Comparison of ENCODE assay signal across 8 cellular contexts in the genomic region with DNA sequence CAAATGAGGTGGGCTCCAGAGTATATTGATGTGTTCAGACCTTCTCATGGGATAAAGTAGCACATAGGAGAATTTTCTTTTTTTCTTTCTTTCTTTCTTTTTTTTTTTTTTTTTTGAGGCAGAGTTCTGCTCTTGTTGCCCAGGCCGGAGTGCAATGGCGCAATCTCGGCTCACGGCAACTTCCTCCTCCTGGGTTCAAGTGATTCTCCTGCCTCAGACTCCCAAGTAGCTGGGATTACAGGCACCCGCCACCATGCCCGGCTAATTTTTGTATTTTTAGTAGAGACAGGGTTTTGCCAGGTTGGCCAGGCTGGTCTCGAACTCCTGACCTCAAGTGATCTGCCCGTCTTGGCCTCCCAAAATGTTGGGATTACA.
DNase-seq lines count a peak whose midpoint lies in the region; ATAC-seq, FAIRE-seq and TF ChIP-seq lines count a peak whose summit lies in the region.
"Not testable (repeated sequence)": the region's sequence is repeated elsewhere in the genome, so short reads cannot be mapped to it uniquely, and the experiment has no call there.

No MANE protein-coding gene starts in this region.

- H3K9ac ChIP-seq in H9 (ENCODE audit: extremely low read depth, insufficient read length, low read length); skeletal muscle tissue (ENCODE audit: low read depth in 1 of 3, low read length in 3 of 3): not testable (repeated sequence)
- H3K9ac ChIP-seq in astrocyte (ENCODE audit: low read length), result peak overlapping the region; percentile 64

- H2BK120ac ChIP-seq in H9 (ENCODE audit: low read depth, low read length, poor library complexity, severe bottlenecking), result not testable (repeated sequence)

- not testable (repeated sequence) for H3K9me2 ChIP-seq in PC-9 (ENCODE audit: insufficient read depth)

- peaks cover 24% of the 10 kb centered on the region for H3F3A ChIP-seq in PC-9 (ENCODE audit: insufficient read depth, low read depth)

- not testable (repeated sequence) for H2BK12ac ChIP-seq in H9 (ENCODE audit: insufficient read length, low read depth, low read length)

- H2BK5ac ChIP-seq in H9 (ENCODE audit: insufficient read length, low read length), result not testable (repeated sequence)

- no CpG with 5 or more reads among the region's 8 CpGs for WGBS in H9 (ENCODE audit: extremely low coverage, insufficient read length, low lambda C conversion rate)

- intact Hi-C loops in PC-9 (cut with micrococcal nuclease; ENCODE audit: unreplicated experiment); left ventricle myocardium inferior (cut with micrococcal nuclease); upper lobe of right lung (cut with DNase I): not testable (repeated sequence)

- not testable (repeated sequence) for H3K79me2 ChIP-seq in H9 (ENCODE audit: insufficient read depth, low read length); PC-9 (ENCODE audit: low read depth); astrocyte (ENCODE audit: insufficient read depth, low read length)

- not testable (repeated sequence) for H3K18ac ChIP-seq in H9 (ENCODE audit: insufficient read length, low read depth, low read length)

- H3K27ac Mint-ChIP-seq in H9, result peak overlapping the region in 2 of 3 experiments; percentile 36 to 74; a peak in 2 of 7 replicates
- H3K27ac Mint-ChIP-seq in astrocyte (ENCODE audit: unreplicated experiment), result peak overlapping the region; percentile 94

- not testable (repeated sequence) for H4K5ac ChIP-seq in H9 (ENCODE audit: insufficient read length, low read depth, low read length)

- H3K27me3 Mint-ChIP-seq in H9 (ENCODE audit: low read depth); astrocyte (ENCODE audit: low read depth, unreplicated experiment): not testable (repeated sequence)

- not testable (repeated sequence) for H3K14ac ChIP-seq in H9 (ENCODE audit: insufficient read depth, low read length)

- not testable (repeated sequence) for H3K4me3 Mint-ChIP-seq in H9; astrocyte (ENCODE audit: unreplicated experiment)

- H4K91ac ChIP-seq in H9 (ENCODE audit: insufficient read length, low read depth, low read length), result not testable (repeated sequence)

- not testable (repeated sequence) for DNase-seq in H9; PC-9; astrocyte (ENCODE audit: low read depth); epithelial cell of prostate (ENCODE audit: low read depth, low spot score); left ventricle myocardium inferior
- DNase-seq in upper lobe of right lung, result peak; percentile 70

- not testable (repeated sequence) for H4K20me1 ChIP-seq in H9 (ENCODE audit: control insufficient read depth, insufficient read depth, insufficient read length); PC-9 (ENCODE audit: insufficient read depth); astrocyte (ENCODE audit: insufficient read depth, low read length)

- not testable (repeated sequence) for H3K4me3 ChIP-seq in PC-9; left ventricle myocardium inferior; muscle layer of duodenum (ENCODE audit: low read depth in 1 of 2, low read length in 2 of 2); skeletal muscle tissue (ENCODE audit: low read length in 3 of 3); upper lobe of right lung
- H3K4me3 ChIP-seq in astrocyte (ENCODE audit: insufficient read depth, low read depth, low read length), result peak overlapping the region; percentile 21

- not testable (repeated sequence) for H4K8ac ChIP-seq in H9 (replicated peaks; ENCODE audit: insufficient read length, low read depth, low read length)

- H2BK20ac ChIP-seq in H9 (ENCODE audit: low read depth, low read length, poor library complexity, severe bottlenecking), result not testable (repeated sequence)

- not testable (repeated sequence) for H3K9me3 Mint-ChIP-seq in H9; astrocyte (ENCODE audit: unreplicated experiment)

- H3K4me1 Mint-ChIP-seq in H9, result peaks cover 0 to 10% of the 10 kb centered on the region in 2 experiments; a peak in 2 of 4 replicates
- H3K4me1 Mint-ChIP-seq in astrocyte (ENCODE audit: low read depth, unreplicated experiment), result peaks cover 26% of the 10 kb centered on the region

- BruUV-seq in PC-9 (replicated peaks; lab: Mats Ljungman, UMichigan), result not testable (repeated sequence)

- CTCF ChIA-PET in PC-9 (lab: Charles Lee), result interaction anchor here (0.7 kb wide), 1 partner anchor 400 kb away, joined by 3 read pairs; no protein-coding TSS in a partner anchor

- H3K4me2 ChIP-seq in H9 (ENCODE audit: insufficient read depth, insufficient read length, low read length), result not testable (repeated sequence)
- peak overlapping the region; percentile 48 for H3K4me2 ChIP-seq in PC-9
- peak overlapping the region; percentile 74 for H3K4me2 ChIP-seq in astrocyte (ENCODE audit: low read length)

- not testable (repeated sequence) for H3K4ac ChIP-seq in H9 (ENCODE audit: low read depth, low read length)

- not testable (repeated sequence) for H2AFZ ChIP-seq in H9 (ENCODE audit: low read length); PC-9; astrocyte (ENCODE audit: low read depth, low read length)

- H3K36me3 Mint-ChIP-seq in H9 (ENCODE audit: insufficient read depth in 1 of 3, low read depth in 3 of 3), result peaks cover 18 to 65% (median 56%) of the 10 kb centered on the region in 3 experiments; a peak in 6 of 7 replicates
- peaks cover 26% of the 10 kb centered on the region for H3K36me3 Mint-ChIP-seq in astrocyte (ENCODE audit: low read depth, unreplicated experiment)

- POLR2A ChIA-PET in PC-9 (lab: Charles Lee; ENCODE audit: unreplicated experiment), result not testable (repeated sequence)

- not testable (repeated sequence) for H3K79me1 ChIP-seq in H9 (ENCODE audit: insufficient read depth, low read depth, low read length, poor library complexity, severe bottlenecking)

- H2AK5ac ChIP-seq in H9 (ENCODE audit: insufficient read length, low read length), result not testable (repeated sequence)

- not testable (repeated sequence) for H3K23ac ChIP-seq in H9 (ENCODE audit: insufficient read length, low read depth, low read length)

- not testable (repeated sequence) for H3K4me1 ChIP-seq in H9 (ENCODE audit: insufficient read depth, low read length); muscle layer of duodenum (ENCODE audit: control insufficient read depth in 1 of 2, insufficient read depth in 2 of 2, low read length in 2 of 2); upper lobe of right lung
- peaks cover 23% of the 10 kb centered on the region for H3K4me1 ChIP-seq in PC-9 (replicated peaks; ENCODE audit: insufficient read depth)
- peaks cover 22% of the 10 kb centered on the region for H3K4me1 ChIP-seq in astrocyte (ENCODE audit: insufficient read depth, low read length)
- peaks cover 45% of the 10 kb centered on the region for H3K4me1 ChIP-seq in left ventricle myocardium inferior
- peaks cover 17 to 29% (median 24%) of the 10 kb centered on the region in 3 donors for H3K4me1 ChIP-seq in skeletal muscle tissue (ENCODE audit: control insufficient read depth in 3 of 3, insufficient read depth in 3 of 3, low read length in 3 of 3)

- not testable (repeated sequence) for TF ChIP-seq CTCF in H9 (conservative IDR thresholded peaks at IDR 0.05); PC-9 (conservative IDR thresholded peaks at IDR 0.05); astrocyte (IDR thresholded peaks at IDR 0.05; ENCODE audit: insufficient read depth, low read depth, low read length); left ventricle myocardium inferior (IDR thresholded peaks at IDR 0.05; ENCODE audit: borderline replicate concordance); upper lobe of right lung (IDR thresholded peaks at IDR 0.05)

- H3K56ac ChIP-seq in H9 (ENCODE audit: insufficient read length, low read depth, low read length), result not testable (repeated sequence)

- H2BK15ac ChIP-seq in H9 (ENCODE audit: low read depth, low read length), result not testable (repeated sequence)

- H3K27ac ChIP-seq in H9 (ENCODE audit: insufficient read length, low read depth, low read length); upper lobe of right lung: not testable (repeated sequence)
- H3K27ac ChIP-seq in PC-9 (peak overlapping the region; percentile 82), astrocyte (ENCODE audit: low read depth, low read length) (peak overlapping the region; percentile 74), epithelial cell of prostate (peak overlapping the region; percentile 42), left ventricle myocardium inferior (replicated peaks) (peak overlapping the region; percentile 85), muscle layer of duodenum (ENCODE audit: low read length) (peak overlapping the region; percentile 70), skeletal muscle tissue (ENCODE audit: low read depth, low read length) (peak overlapping the region; percentile 82)

- FAIRE-seq in astrocyte (lab: Jason Lieb, UNC), result not testable (repeated sequence)

- not testable (repeated sequence) for ATAC-seq in upper lobe of right lung

- not testable (repeated sequence) for H3K36me3 ChIP-seq in PC-9 (ENCODE audit: low read depth)
- H3K36me3 ChIP-seq in astrocyte (ENCODE audit: insufficient read depth, low read length) (peaks cover 12% of the 10 kb centered on the region), left ventricle myocardium inferior (peaks cover 49% of the 10 kb centered on the region), muscle layer of duodenum (ENCODE audit: control insufficient read depth in 1 of 2, insufficient read depth in 2 of 2, low read length in 2 of 2) (peaks cover 31 to 35% of the 10 kb centered on the region in 2 donors), skeletal muscle tissue (ENCODE audit: control insufficient read depth in 3 of 3, insufficient read depth in 3 of 3, low read length in 3 of 3) (peaks cover 27 to 40% (median 36%) of the 10 kb centered on the region in 3 donors), upper lobe of right lung (peaks cover 62% of the 10 kb centered on the region)

- H3K23me2 ChIP-seq in H9 (ENCODE audit: insufficient read length, low read depth, low read length, poor library complexity, severe bottlenecking), result not testable (repeated sequence)

- not testable (repeated sequence) for H3T11ph ChIP-seq in H9 (ENCODE audit: low read length)

- H3K27me3 ChIP-seq in H9 (ENCODE audit: insufficient read depth, low read length); PC-9 (ENCODE audit: insufficient read depth, low read depth); astrocyte (ENCODE audit: insufficient read depth, low read length); left ventricle myocardium inferior (ENCODE audit: low read depth); muscle layer of duodenum (ENCODE audit: low read depth, low read length); skeletal muscle tissue (ENCODE audit: control insufficient read depth in 3 of 3, insufficient read depth in 3 of 3, low read length in 3 of 3); upper lobe of right lung: not testable (repeated sequence)

- H3K9me3 ChIP-seq in H9 (ENCODE audit: control insufficient read depth, low read depth, low read length); PC-9 (ENCODE audit: insufficient read depth, low read depth); astrocyte (ENCODE audit: insufficient read depth, low read depth, low read length); left ventricle myocardium inferior (replicated peaks); muscle layer of duodenum (ENCODE audit: control insufficient read depth in 1 of 2, low read length in 2 of 2); skeletal muscle tissue (ENCODE audit: control insufficient read depth in 3 of 3, low read length in 3 of 3); upper lobe of right lung: not testable (repeated sequence)
